ENCODE assay signal across 8 cellular contexts in genomic region chr1:45804671-45804973, GRCh38. TPM values are rescaled to one million over a fixed set of nuclear protein-coding genes. Genes with fewer than 3 reads are reported as not detected.
DNase-seq lines count a peak whose midpoint lies in the region; ATAC-seq and TF ChIP-seq lines count a peak whose summit lies in the region.

No MANE protein-coding gene starts in this region.

- H3K27ac ChIP-seq in SU-DHL-6 (ENCODE audit: low read depth, low read length), result peak overlapping the region; percentile 70

- peaks cover 58% of the 10 kb centered on the region for H3K79me2 ChIP-seq in SU-DHL-6 (ENCODE audit: insufficient read depth, low read length)

- H3K27me3 ChIP-seq in HAP-1 (ENCODE audit: low read depth) (no peaks in the 10 kb centered on the region), SU-DHL-6 (ENCODE audit: low read length) (no peaks in the 10 kb centered on the region)

- H2AFZ ChIP-seq in SU-DHL-6 (ENCODE audit: low read depth, low read length, severe bottlenecking), result no peak overlapping the region

- ATAC-seq in GM21825 (IDR thresholded peaks at IDR 0.05; ENCODE audit: unreplicated experiment) (no peak), HG03095 (IDR thresholded peaks at IDR 0.05; ENCODE audit: unreplicated experiment) (no peak), HG03139 (IDR thresholded peaks at IDR 0.05; ENCODE audit: unreplicated experiment) (no peak), HG02798 (IDR thresholded peaks at IDR 0.05; ENCODE audit: poor library complexity, unreplicated experiment) (no peak)

- H3K4me3 ChIP-seq in HAP-1, result peak overlapping the region; percentile 67
- peak overlapping the region; percentile 93 for H3K4me3 ChIP-seq in SU-DHL-6 (ENCODE audit: insufficient read depth, low read length, poor library complexity, severe bottlenecking)
- peak overlapping the region; percentile 87 for H3K4me3 ChIP-seq in fibroblast of villous mesenchyme (ENCODE audit: low read depth, low read length)
- H3K4me3 ChIP-seq in skeletal muscle cell (ENCODE audit: low read depth, low read length), result peak overlapping the region; percentile 66

- no peaks in the 10 kb centered on the region for H3F3A ChIP-seq in SU-DHL-6 (ENCODE audit: insufficient read depth)

- peaks cover 18% of the 10 kb centered on the region for H3K4me1 ChIP-seq in HAP-1

- TF ChIP-seq CTCF in SU-DHL-6 (IDR thresholded peaks at IDR 0.05; ENCODE audit: insufficient read depth, low read length, poor library complexity, severe bottlenecking), result no peak
- TF ChIP-seq CTCF in fibroblast of villous mesenchyme (IDR thresholded peaks at IDR 0.05; ENCODE audit: insufficient read depth, low read depth, low read length), result no peak

- H3K9me3 ChIP-seq in HAP-1 (no peaks in the 10 kb centered on the region), SU-DHL-6 (ENCODE audit: insufficient read depth, low read length) (no peaks in the 10 kb centered on the region)

- H3K9ac ChIP-seq in SU-DHL-6 (ENCODE audit: low read length), result peak overlapping the region; percentile 78

- DNase-seq in HAP-1 (ENCODE audit: low spot score in 2 of 2) (peak in 1 of 2 experiments; percentile 47), fibroblast of villous mesenchyme (ENCODE audit: low read depth) (no peak), skeletal muscle cell (ENCODE audit: low read depth) (no peak)

- no peaks in the 10 kb centered on the region for H3K9me2 ChIP-seq in SU-DHL-6 (replicated peaks; ENCODE audit: insufficient read depth, low read length)

- H3K36me3 ChIP-seq in HAP-1 (replicated peaks) (peaks cover 20% of the 10 kb centered on the region), SU-DHL-6 (ENCODE audit: low read length) (peaks cover 18% of the 10 kb centered on the region; the same call in 1 of the 2 replicates)

- H3K4me2 ChIP-seq in SU-DHL-6 (ENCODE audit: low read depth, low read length, poor library complexity, severe bottlenecking), result peak overlapping the region; percentile 70

- H4K20me1 ChIP-seq in SU-DHL-6 (ENCODE audit: low read depth, low read length), result peaks cover 3% of the 10 kb centered on the region; the same call in 1 of the 2 replicates

- in situ Hi-C loops in HAP-1 (cut with MboI; ENCODE audit: low sequenced_read_pairs), result no loop called here

RNA-seq across cellular contexts. Expression of gene MAST2, which starts 1.2 kb away (rescaled TPM):
- total RNA-seq in fibroblast of villous mesenchyme, result 34.5 and 39.0 TPM in 2 replicates

RNA-seq across cellular contexts. Expression of gene IPP, which starts 54.2 kb away (rescaled TPM):
- 9.0 and 14.7 TPM in 2 replicates for total RNA-seq in fibroblast of villous mesenchyme
